In the genomic region with DNA sequence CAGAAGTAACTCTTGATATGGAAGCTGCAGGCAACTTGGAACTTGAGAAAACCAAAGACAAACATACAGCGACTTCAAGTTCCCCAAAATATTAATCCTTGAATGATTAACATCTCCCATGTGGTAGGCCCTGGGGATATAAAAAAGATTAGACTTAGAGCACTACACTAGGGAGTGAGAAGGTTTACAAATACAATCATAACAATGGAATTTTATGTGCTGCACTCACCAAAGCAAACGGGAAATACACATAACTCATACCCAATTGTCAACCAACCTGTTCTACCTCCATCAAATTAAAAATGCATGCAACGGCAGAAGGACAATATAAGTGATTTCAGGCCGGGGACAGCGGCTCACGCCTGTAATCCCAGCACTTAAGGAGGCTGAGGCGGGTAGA, we compare ENCODE assay signal across 13 cellular contexts. TPM values are rescaled to one million over a fixed set of nuclear protein-coding genes. Genes with fewer than 3 reads are reported as not detected.
DNase-seq lines count a peak whose midpoint lies in the region; ATAC-seq, FAIRE-seq and TF ChIP-seq lines count a peak whose summit lies in the region.
"Had no signal": no experiment of that assay in that cellular context is flagged by ENCODE, and none has a peak within 500 bp of the region (broad histone marks: within the 10 kb centered on the region; RNA-seq: fewer than 3 reads in every experiment).

No MANE protein-coding gene starts in this region.

- POLR2A ChIA-PET in A549 (lab: Yijun Ruan, JAX) (no interaction called here), PC-9 (lab: Charles Lee; ENCODE audit: unreplicated experiment) (interaction anchor here (0.7 kb wide), 1 partner anchor 44 kb away, joined by 6 read pairs; no protein-coding TSS in a partner anchor)

- H3K36me3 Mint-ChIP-seq in endothelial cell (ENCODE audit: low read depth, unreplicated experiment), result peaks cover 8% of the 10 kb centered on the region

- H4K20me1 ChIP-seq in PC-9 (ENCODE audit: insufficient read depth), result no peaks in the 10 kb centered on the region

- intact Hi-C loops in PC-9 (cut with micrococcal nuclease; ENCODE audit: unreplicated experiment) (loop anchor here (1.0 to 2.0 kb wide), 2 partner anchors 63 to 105 kb away; a partner anchor contains a TSS), left colon (cut with DNase I, micrococcal nuclease) (no loop called here)

- ATAC-seq in A549 (peak in 1 of 2 experiments; percentile 24; a peak in 2 of 6 replicates), HG03196 (IDR thresholded peaks at IDR 0.05; ENCODE audit: unreplicated experiment) (no peak), left colon (no peak)
- ATAC-seq: body of pancreas had no signal

- 30% methylated on average over 7 of the region's 7 CpGs for WGBS in A549 (ENCODE audit: missing lambda C conversion rate)

- peaks cover 32% of the 10 kb centered on the region; the same call in 1 of the 2 replicates for H3K79me2 ChIP-seq in PC-9 (ENCODE audit: low read depth)

- no peaks in the 10 kb centered on the region for H3K9me3 Mint-ChIP-seq in endothelial cell (ENCODE audit: unreplicated experiment)

- peaks cover 10% of the 10 kb centered on the region for H3K27me3 Mint-ChIP-seq in endothelial cell (ENCODE audit: unreplicated experiment)

- TF ChIP-seq POLR2A in A549 (IDR thresholded peaks at IDR 0.05; ENCODE audit: low read length), result no peak

- no peak overlapping the region for H3K4me3 Mint-ChIP-seq in endothelial cell (ENCODE audit: unreplicated experiment)

- DNase-seq in A549 (ENCODE audit: low read depth in 1 of 2, low spot score in 1 of 2), result peak in 1 of 2 experiments; percentile 53
- DNase-seq in HFF-Myc (ENCODE audit: extremely low read depth, low read depth), result peak; percentile 20
- peak; percentile 46 to 94 for DNase-seq in PC-9
- peak; percentile 18 for DNase-seq in fibroblast of mammary gland (ENCODE audit: low read depth)
- DNase-seq in left colon, result no peak
- no peak for DNase-seq in H4 (ENCODE audit: low spot score)
- DNase-seq in endothelial cell (ENCODE audit: low spot score), result no peak
- DNase-seq: activated gamma-delta T cell; body of pancreas; foreskin melanocyte; stimulated activated naive CD4-positive, alpha-beta T cell had no signal

- H3K36me3 ChIP-seq in PC-9 (ENCODE audit: low read depth), result no peaks in the 10 kb centered on the region

- no peak overlapping the region for H2AFZ ChIP-seq in PC-9

- H3K9me2 ChIP-seq in PC-9 (ENCODE audit: insufficient read depth), result no peaks in the 10 kb centered on the region

- peak overlapping the region; percentile 59 for H3K4me2 ChIP-seq in A549
- H3K4me2 ChIP-seq in PC-9, result peak overlapping the region; percentile 67
- H3K4me2 ChIP-seq: KMS-11 had no signal

- H3K4me1 Mint-ChIP-seq in endothelial cell (ENCODE audit: unreplicated experiment), result peaks cover 16% of the 10 kb centered on the region

- TF ChIP-seq CTCF in A549 (IDR thresholded peaks at IDR 0.05) (no peak), HFF-Myc (IDR thresholded peaks at IDR 0.05; ENCODE audit: low read depth, low read length, missing control alignments) (no peak), PC-9 (conservative IDR thresholded peaks at IDR 0.05) (no peak), fibroblast of mammary gland (conservative IDR thresholded peaks at IDR 0.05; ENCODE audit: control insufficient read depth, insufficient read depth, low read depth, low read length) (no peak), endothelial cell (IDR thresholded peaks at IDR 0.05; ENCODE audit: unreplicated experiment) (no peak)

- TF ChIP-seq RAD21 in A549 (conservative IDR thresholded peaks at IDR 0.05 in 1 of 2, IDR thresholded peaks at IDR 0.05 in 1 of 2), result no peak

- no peak for FAIRE-seq in A549 (lab: Jason Lieb, UNC)

- H3F3A ChIP-seq in PC-9 (ENCODE audit: insufficient read depth, low read depth), result peaks cover 22% of the 10 kb centered on the region; the same call in 1 of the 2 replicates

- no peak for TF ChIP-seq EP300 in A549 (IDR thresholded peaks at IDR 0.05)

- CTCF ChIA-PET in A549 (lab: Yijun Ruan, JAX), result interaction anchor here (1.0 kb wide), 1 partner anchor 11 kb away, joined by 4 read pairs; no protein-coding TSS in a partner anchor
- CTCF ChIA-PET in PC-9 (lab: Charles Lee), result no interaction called here

- BruUV-seq in PC-9 (replicated peaks; lab: Mats Ljungman, UMichigan), result no TSS peak

- H3K9me3 ChIP-seq in A549 (no peaks in the 10 kb centered on the region), PC-9 (ENCODE audit: insufficient read depth, low read depth) (no peaks in the 10 kb centered on the region)
- H3K9me3 ChIP-seq: body of pancreas had no signal

- H3K4me3 ChIP-seq in A549 (no peak overlapping the region), HFF-Myc (replicated peaks; ENCODE audit: low read depth, low read length) (no peak overlapping the region), PC-9 (no peak overlapping the region), fibroblast of mammary gland (ENCODE audit: control insufficient read depth, low read depth, low read length) (no peak overlapping the region)
- H3K4me3 ChIP-seq: body of pancreas had no signal

- H3K27ac Mint-ChIP-seq in endothelial cell (ENCODE audit: unreplicated experiment), result no peak overlapping the region

- H3K4me1 ChIP-seq in A549 (peaks cover 19% of the 10 kb centered on the region; the same call in 2 of the 3 replicates), PC-9 (replicated peaks; ENCODE audit: insufficient read depth) (peaks cover 26% of the 10 kb centered on the region)

- H3K27ac ChIP-seq in A549, result peak overlapping the region; percentile 22 to 29; a peak in 5 of 6 replicates
- H3K27ac ChIP-seq in PC-9, result peak overlapping the region; percentile 61
- H3K27ac ChIP-seq: body of pancreas, KMS-11 had no signal

- H3K27me3 ChIP-seq in PC-9 (ENCODE audit: insufficient read depth, low read depth), result no peaks in the 10 kb centered on the region
- H3K27me3 ChIP-seq: body of pancreas had no signal

TF ChIP-seq in A549, 52 proteins besides CTCF, POLR2A, EP300 and RAD21 (continues in another document):
- TF ChIP-seq, protein P1, sequence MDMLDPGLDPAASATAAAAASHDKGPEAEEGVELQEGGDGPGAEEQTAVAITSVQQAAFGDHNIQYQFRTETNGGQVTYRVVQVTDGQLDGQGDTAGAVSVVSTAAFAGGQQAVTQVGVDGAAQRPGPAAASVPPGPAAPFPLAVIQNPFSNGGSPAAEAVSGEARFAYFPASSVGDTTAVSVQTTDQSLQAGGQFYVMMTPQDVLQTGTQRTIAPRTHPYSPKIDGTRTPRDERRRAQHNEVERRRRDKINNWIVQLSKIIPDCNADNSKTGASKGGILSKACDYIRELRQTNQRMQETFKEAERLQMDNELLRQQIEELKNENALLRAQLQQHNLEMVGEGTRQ (IDR thresholded peaks at IDR 0.05), result no peak
- TF ChIP-seq FOXS1 (CRISPR knock-in tag; IDR thresholded peaks at IDR 0.05) (no peak), RFX5 (IDR thresholded peaks at IDR 0.05) (no peak), NR3C1 (IDR thresholded peaks at IDR 0.05) (no peak), GATA3 (IDR thresholded peaks at IDR 0.05; ENCODE audit: borderline replicate concordance) (peak; percentile 20; the same call in 1 of the 2 replicates), CBX8 (IDR thresholded peaks at IDR 0.05) (no peak), FOSL2 (IDR thresholded peaks at IDR 0.05) (no peak), FOSL2 (CRISPR knock-in tag; IDR thresholded peaks at IDR 0.05) (peak; percentile 64), JUNB (IDR thresholded peaks at IDR 0.05) (0 out of 2 replicates have a peak, but pooled peaks have one; percentile 25)
- TF ChIP-seq, protein P2, sequence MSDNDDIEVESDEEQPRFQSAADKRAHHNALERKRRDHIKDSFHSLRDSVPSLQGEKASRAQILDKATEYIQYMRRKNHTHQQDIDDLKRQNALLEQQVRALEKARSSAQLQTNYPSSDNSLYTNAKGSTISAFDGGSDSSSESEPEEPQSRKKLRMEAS (IDR thresholded peaks at IDR 0.05), result 0 out of 2 replicates have a peak, but pooled peaks have one; percentile 29
- TF ChIP-seq, protein P3, sequence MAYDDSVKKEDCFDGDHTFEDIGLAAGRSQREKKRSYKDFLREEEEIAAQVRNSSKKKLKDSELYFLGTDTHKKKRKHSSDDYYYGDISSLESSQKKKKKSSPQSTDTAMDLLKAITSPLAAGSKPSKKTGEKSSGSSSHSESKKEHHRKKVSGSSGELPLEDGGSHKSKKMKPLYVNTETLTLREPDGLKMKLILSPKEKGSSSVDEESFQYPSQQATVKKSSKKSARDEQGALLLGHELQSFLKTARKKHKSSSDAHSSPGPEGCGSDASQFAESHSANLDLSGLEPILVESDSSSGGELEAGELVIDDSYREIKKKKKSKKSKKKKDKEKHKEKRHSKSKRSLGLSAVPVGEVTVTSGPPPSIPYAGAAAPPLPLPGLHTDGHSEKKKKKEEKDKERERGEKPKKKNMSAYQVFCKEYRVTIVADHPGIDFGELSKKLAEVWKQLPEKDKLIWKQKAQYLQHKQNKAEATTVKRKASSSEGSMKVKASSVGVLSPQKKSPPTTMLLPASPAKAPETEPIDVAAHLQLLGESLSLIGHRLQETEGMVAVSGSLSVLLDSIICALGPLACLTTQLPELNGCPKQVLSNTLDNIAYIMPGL (CRISPR knock-in tag; IDR thresholded peaks at IDR 0.05; ENCODE audit: borderline replicate concordance), result no peak

RNA-seq across cellular contexts. Expression of a gene that starts 3.7 kb away (rescaled TPM):
- polyA plus RNA-seq in A549 (2011; rRNA removed) (31.3 and 35.2 TPM in 2 replicates), A549 (2017; fragmentation: RNase III; extraction: RNeasy Plus Mini Kit Qiagen cat#74134 plus additional on column Dnase treatment) (16.7 to 18.7 TPM (median 18.2 TPM) in 3 replicates)
- 17.2 and 19.2 TPM in 2 replicates for polyA plus RNA-seq in A549 (2012; cell fraction: cytosol; rRNA removed)
- 13.8 and 16.2 TPM in 2 replicates for polyA plus RNA-seq in A549 (2012; cell fraction: nucleus; rRNA removed)
- 34.9 and 39.6 TPM in 2 replicates for polyA minus RNA-seq in A549 (2011; rRNA and poly(A)+ RNA removed)
- total RNA-seq in PC-9 (2021) (28.2 and 29.6 TPM in 2 replicates), left colon (10 to 100 TPM; 15.8 to 21.8 TPM), endothelial cell (ENCODE audit: unreplicated experiment) (35.4 TPM)
- total RNA-seq in H4 (2014; rRNA removed; shearing (Covaris generic)), result 47.4 and 52.8 TPM in 2 replicates

Comparison
In these comparisons a context has a peak if more than half of its experiments do, and no peak if none do; other contexts are left out.
1. DNase-seq: peak in HFF-Myc (single experiment), PC-9 (2 of 2) and fibroblast of mammary gland (single experiment); none in left colon (0 of 2), H4 (single experiment) and endothelial cell (single experiment).